8 cellular contexts compared by ENCODE assay signal in the genomic region with DNA sequence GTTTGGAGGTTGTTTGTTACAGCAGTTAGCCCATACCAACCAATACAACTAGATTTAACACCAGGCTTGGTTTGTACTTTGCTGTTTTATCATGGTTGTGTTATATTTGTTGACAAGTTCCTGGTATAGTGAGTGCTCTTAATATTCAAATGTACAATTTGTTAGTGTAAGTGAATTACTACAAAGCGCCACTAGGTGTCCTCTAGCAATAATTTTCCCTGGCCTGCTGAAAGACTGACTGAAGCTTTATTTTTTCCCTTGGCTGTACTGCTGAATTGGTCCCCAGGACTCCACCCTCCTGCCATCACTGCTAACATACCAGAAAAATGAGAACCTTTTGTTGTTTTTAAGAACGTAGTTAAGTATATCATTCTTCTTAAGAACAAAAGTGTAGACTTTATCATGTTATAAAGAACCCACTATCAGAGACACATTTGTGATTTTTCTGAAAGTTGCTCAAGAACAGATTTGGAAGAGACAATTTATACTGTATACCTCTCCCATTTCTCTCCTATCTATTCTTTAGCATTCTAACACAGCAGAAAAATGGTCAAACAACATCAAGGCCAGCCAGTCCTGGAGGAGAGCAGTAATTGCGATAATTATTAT.
DNase-seq lines count a peak whose midpoint lies in the region; ATAC-seq, FAIRE-seq and TF ChIP-seq lines count a peak whose summit lies in the region.

No MANE protein-coding gene starts in this region.

- H3K36me3 ChIP-seq in HAP-1 (replicated peaks) (no peaks in the 10 kb centered on the region), MM.1S (replicated peaks; ENCODE audit: insufficient read depth, low read length) (no peaks in the 10 kb centered on the region), pancreas (no peaks in the 10 kb centered on the region)

- DNase-seq in activated naive CD8-positive, alpha-beta T cell treated with anti-CD3 and anti-CD28 coated beads, Interleukin-2, amount 10 ng/mL, durations not matched to agents 7 days and 5 days = no peak
- DNase-seq in activated naive CD8-positive, alpha-beta T cell treated with anti-CD3 and anti-CD28 coated beads, Interleukin-2, amount 50 U/mL, for 24 hours = no peak
- DNase-seq in HAP-1 (ENCODE audit: low spot score in 2 of 2) = peak; percentile 40 to 67
- peak; percentile 58 for DNase-seq in MM.1S
- DNase-seq in fibroblast of peridontal ligament (ENCODE audit: extremely low read depth) = peak; percentile 74
- no peak for DNase-seq in pancreas
- DNase-seq in UCSD-AML1 (lab: John Stamatoyannopoulos, UW; ENCODE audit: unreplicated experiment) = no peak

- no peak overlapping the region for H3K9ac ChIP-seq in MM.1S (ENCODE audit: low read length)

- no peaks in the 10 kb centered on the region for H3K79me2 ChIP-seq in MM.1S (ENCODE audit: low read length)

- intact Hi-C loops in pancreas (cut with DNase I) = no loop called here

- H3K4me1 Mint-ChIP-seq in activated naive CD8-positive, alpha-beta T cell treated with anti-CD3 and anti-CD28 coated beads, Interleukin-2, amount 10 ng/mL, durations not matched to agents 7 days and 5 days = no peaks in the 10 kb centered on the region
- H3K4me1 Mint-ChIP-seq in activated naive CD8-positive, alpha-beta T cell treated with anti-CD3 and anti-CD28 coated beads, Interleukin-2, amount 50 U/mL, for 24 hours = no peaks in the 10 kb centered on the region

- no peaks in the 10 kb centered on the region for H4K20me1 ChIP-seq in MM.1S (ENCODE audit: insufficient read depth, low read length)

- no peak overlapping the region for H3K27ac Mint-ChIP-seq in activated naive CD8-positive, alpha-beta T cell treated with anti-CD3 and anti-CD28 coated beads, Interleukin-2, amount 10 ng/mL, durations not matched to agents 7 days and 5 days
- H3K27ac Mint-ChIP-seq in activated naive CD8-positive, alpha-beta T cell treated with anti-CD3 and anti-CD28 coated beads, Interleukin-2, amount 50 U/mL, for 24 hours = no peak overlapping the region

- POLR2A ChIA-PET in activated naive CD8-positive, alpha-beta T cell treated with anti-CD3 and anti-CD28 coated beads, Interleukin-2, amount 10 ng/mL, durations not matched to agents 7 days and 5 days (lab: Charles Lee) = no interaction called here

- H3F3A ChIP-seq in MM.1S (ENCODE audit: insufficient read depth, low read length) = no peaks in the 10 kb centered on the region

- no peak overlapping the region for H2AFZ ChIP-seq in MM.1S (ENCODE audit: low read length)

- H3K27me3 ChIP-seq in HAP-1 (ENCODE audit: low read depth) (no peaks in the 10 kb centered on the region), MM.1S (replicated peaks; ENCODE audit: insufficient read depth, low read length) (no peaks in the 10 kb centered on the region), pancreas (no peaks in the 10 kb centered on the region)

- H3K4me3 ChIP-seq in HAP-1 (no peak overlapping the region), MM.1S (ENCODE audit: low read length) (no peak overlapping the region), pancreas (no peak overlapping the region)

- peaks cover 28% of the 10 kb centered on the region for H3K27me3 Mint-ChIP-seq in activated naive CD8-positive, alpha-beta T cell treated with anti-CD3 and anti-CD28 coated beads, Interleukin-2, amount 10 ng/mL, durations not matched to agents 7 days and 5 days
- H3K27me3 Mint-ChIP-seq in activated naive CD8-positive, alpha-beta T cell treated with anti-CD3 and anti-CD28 coated beads, Interleukin-2, amount 50 U/mL, for 24 hours = peaks cover 7% of the 10 kb centered on the region

- no peaks in the 10 kb centered on the region for H3K9me2 ChIP-seq in MM.1S (replicated peaks; ENCODE audit: insufficient read depth, low read length)

- TF ChIP-seq CTCF in MM.1S (IDR thresholded peaks at IDR 0.05; ENCODE audit: low read length) (peak; percentile 72), pancreas (IDR thresholded peaks at IDR 0.05) (peak; percentile 38 to 56 (median 46))

- FAIRE-seq in pancreas (lab: Jason Lieb, UNC) = peak; percentile 76

- no peaks in the 10 kb centered on the region for H3K9me3 Mint-ChIP-seq in activated naive CD8-positive, alpha-beta T cell treated with anti-CD3 and anti-CD28 coated beads, Interleukin-2, amount 10 ng/mL, durations not matched to agents 7 days and 5 days
- no peaks in the 10 kb centered on the region for H3K9me3 Mint-ChIP-seq in activated naive CD8-positive, alpha-beta T cell treated with anti-CD3 and anti-CD28 coated beads, Interleukin-2, amount 50 U/mL, for 24 hours

- H3K27ac ChIP-seq in MM.1S (ENCODE audit: low read length) (no peak overlapping the region), pancreas (no peak overlapping the region)

- ATAC-seq in activated naive CD8-positive, alpha-beta T cell treated with anti-CD3 and anti-CD28 coated beads, Interleukin-2, amount 10 ng/mL, durations not matched to agents 7 days and 5 days (ENCODE audit: low read depth) = peak; percentile 56
- no peak for ATAC-seq in activated naive CD8-positive, alpha-beta T cell treated with anti-CD3 and anti-CD28 coated beads, Interleukin-2, amount 50 U/mL, for 24 hours
- peak; percentile 96 for ATAC-seq in SK-N-SH treated with all-trans-retinoic acid at 6 μM for 48 hours
- ATAC-seq in pancreas = peak in 3 of 4 donors; percentile 79 to 89 (median 80)

- H3K4me3 Mint-ChIP-seq in activated naive CD8-positive, alpha-beta T cell treated with anti-CD3 and anti-CD28 coated beads, Interleukin-2, amount 10 ng/mL, durations not matched to agents 7 days and 5 days = no peak overlapping the region
- no peak overlapping the region for H3K4me3 Mint-ChIP-seq in activated naive CD8-positive, alpha-beta T cell treated with anti-CD3 and anti-CD28 coated beads, Interleukin-2, amount 50 U/mL, for 24 hours

- H3K4me1 ChIP-seq in HAP-1 (peaks cover 25% of the 10 kb centered on the region), MM.1S (ENCODE audit: low read length) (no peaks in the 10 kb centered on the region), pancreas (no peaks in the 10 kb centered on the region)

- in situ Hi-C loops in HAP-1 (cut with MboI; ENCODE audit: low sequenced_read_pairs) = no loop called here

- no peaks in the 10 kb centered on the region for H3K36me3 Mint-ChIP-seq in activated naive CD8-positive, alpha-beta T cell treated with anti-CD3 and anti-CD28 coated beads, Interleukin-2, amount 10 ng/mL, durations not matched to agents 7 days and 5 days
- H3K36me3 Mint-ChIP-seq in activated naive CD8-positive, alpha-beta T cell treated with anti-CD3 and anti-CD28 coated beads, Interleukin-2, amount 50 U/mL, for 24 hours (ENCODE audit: low read depth) = no peaks in the 10 kb centered on the region

- H3K9me3 ChIP-seq in HAP-1 (no peaks in the 10 kb centered on the region), MM.1S (replicated peaks; ENCODE audit: insufficient read depth, low read length) (no peaks in the 10 kb centered on the region), pancreas (no peaks in the 10 kb centered on the region)

- no peak overlapping the region for H3K4me2 ChIP-seq in MM.1S (ENCODE audit: low read depth, low read length)

- 31 to 33% methylated on average over 3 of the region's 3 CpGs for WGBS in pancreas, 2 donors

TF ChIP-seq in SK-N-SH treated with all-trans-retinoic acid at 6 μM for 48 hours, 23 proteins besides CTCF, POLR2A, EP300 and RAD21:
- no peak for TF ChIP-seq OSR1 (CRISPR knock-in tag; IDR thresholded peaks at IDR 0.05)
- TF ChIP-seq ISL1 (CRISPR knock-in tag; IDR thresholded peaks at IDR 0.05) = peak; percentile 37; the same call in 1 of the 2 replicates
- no peak for TF ChIP-seq TOX (CRISPR knock-in tag; IDR thresholded peaks at IDR 0.05; ENCODE audit: borderline replicate concordance)
- TF ChIP-seq GLIS3 (CRISPR knock-in tag; IDR thresholded peaks at IDR 0.05) = no peak

Comparison
In these comparisons a context has a peak if more than half of its experiments do, and no peak if none do; other contexts are left out.
1. DNase-seq: peak in HAP-1 (2 of 2), MM.1S (single experiment) and fibroblast of peridontal ligament (single experiment); none in activated naive CD8-positive, alpha-beta T cell treated with anti-CD3 and anti-CD28 coated beads, Interleukin-2, amount 10 ng/mL, durations not matched to agents 7 days and 5 days (single experiment), activated naive CD8-positive, alpha-beta T cell treated with anti-CD3 and anti-CD28 coated beads, Interleukin-2, amount 50 U/mL, for 24 hours (single experiment), pancreas (0 of 6) and UCSD-AML1 (single experiment).